ENCODE assay signal across 1 cellular context in genomic region chr7:128882134-128882533, GRCh38.
TF ChIP-seq lines count a peak whose summit lies in the region.

No MANE protein-coding gene starts in this region.

TF ChIP-seq in GM12878, 131 proteins besides CTCF, POLR2A, EP300 and RAD21:
- TF ChIP-seq BHLHE40 (IDR thresholded peaks at IDR 0.05; ENCODE audit: borderline replicate concordance in 1 of 2, low read depth in 2 of 2, low read length in 1 of 2) (no peak), ZNF24 (IDR thresholded peaks at IDR 0.05) (no peak), YY1 (IDR thresholded peaks at IDR 0.05; ENCODE audit: low read depth, low read length) (no peak), CEBPZ (IDR thresholded peaks at IDR 0.05; ENCODE audit: low read depth, low read length) (no peak), BRCA1 (IDR thresholded peaks at IDR 0.05; ENCODE audit: low read depth, low read length) (no peak), BCL3 (IDR thresholded peaks at IDR 0.05; ENCODE audit: borderline replicate concordance, insufficient read depth, low read depth, low read length, poor library complexity, severe bottlenecking) (no peak), TBL1XR1 (IDR thresholded peaks at IDR 0.05; ENCODE audit: low read depth, low read length) (no peak), SRF (IDR thresholded peaks at IDR 0.05; ENCODE audit: low read depth in 2 of 2, low read length in 2 of 2) (no peak), CREM (IDR thresholded peaks at IDR 0.05; ENCODE audit: low read depth) (no peak), E2F4 (IDR thresholded peaks at IDR 0.05; ENCODE audit: low read depth, low read length) (no peak)
